Comparison of ENCODE assay signal across 1 cellular context in the genomic region with DNA sequence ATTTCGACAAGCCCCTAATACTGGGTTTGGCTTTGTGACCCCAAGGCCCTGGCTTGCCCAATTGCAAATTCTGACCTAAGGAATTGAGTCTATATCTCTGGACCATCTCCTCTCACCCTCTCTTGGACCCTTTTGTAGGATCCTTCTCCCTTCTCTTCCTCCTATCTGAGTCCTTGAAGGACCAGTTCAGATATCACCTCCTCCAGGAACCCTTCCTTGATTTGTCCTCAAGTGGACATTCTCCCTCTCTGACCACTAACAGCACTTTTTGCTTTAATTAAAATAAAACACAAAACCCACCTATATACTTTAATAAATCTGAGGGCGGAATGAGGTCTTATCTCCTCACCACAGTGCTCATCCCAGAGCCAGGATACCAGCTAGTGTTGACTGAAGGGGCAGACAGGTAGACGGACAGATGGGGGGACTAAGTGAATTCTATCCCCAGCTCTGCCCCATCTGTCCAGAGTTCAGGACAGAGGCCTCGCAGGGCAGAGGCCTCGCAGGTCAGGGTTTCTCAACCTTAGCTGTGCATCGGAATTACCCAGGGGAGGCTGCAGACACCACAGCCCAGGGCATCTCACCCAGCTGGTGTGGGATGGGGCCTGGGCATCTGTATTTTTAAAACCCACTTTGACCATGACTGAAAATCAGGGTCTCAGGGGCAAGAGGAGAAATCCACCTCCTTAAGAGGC.
TF ChIP-seq lines count a peak whose summit lies in the region.

No MANE protein-coding gene starts in this region.

TF ChIP-seq in HepG2, 621 proteins besides CTCF, POLR2A, EP300 and RAD21 (continues in another document):
- TF ChIP-seq TCF12 (IDR thresholded peaks at IDR 0.05): no peak
- TF ChIP-seq TCF12 (CRISPR knock-in tag; IDR thresholded peaks at IDR 0.05): no peak
- TF ChIP-seq ZNF20 (CRISPR knock-in tag; IDR thresholded peaks at IDR 0.05): no peak
- TF ChIP-seq ZHX1 (CRISPR knock-in tag; IDR thresholded peaks at IDR 0.05; ENCODE audit: low read depth): no peak
- TF ChIP-seq, protein P1, sequence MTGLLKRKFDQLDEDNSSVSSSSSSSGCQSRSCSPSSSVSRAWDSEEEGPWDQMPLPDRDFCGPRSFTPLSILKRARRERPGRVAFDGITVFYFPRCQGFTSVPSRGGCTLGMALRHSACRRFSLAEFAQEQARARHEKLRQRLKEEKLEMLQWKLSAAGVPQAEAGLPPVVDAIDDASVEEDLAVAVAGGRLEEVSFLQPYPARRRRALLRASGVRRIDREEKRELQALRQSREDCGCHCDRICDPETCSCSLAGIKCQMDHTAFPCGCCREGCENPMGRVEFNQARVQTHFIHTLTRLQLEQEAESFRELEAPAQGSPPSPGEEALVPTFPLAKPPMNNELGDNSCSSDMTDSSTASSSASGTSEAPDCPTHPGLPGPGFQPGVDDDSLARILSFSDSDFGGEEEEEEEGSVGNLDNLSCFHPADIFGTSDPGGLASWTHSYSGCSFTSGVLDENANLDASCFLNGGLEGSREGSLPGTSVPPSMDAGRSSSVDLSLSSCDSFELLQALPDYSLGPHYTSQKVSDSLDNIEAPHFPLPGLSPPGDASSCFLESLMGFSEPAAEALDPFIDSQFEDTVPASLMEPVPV (CRISPR knock-in tag; IDR thresholded peaks at IDR 0.05): no peak
- no peak for TF ChIP-seq ZNF282 (IDR thresholded peaks at IDR 0.05; ENCODE audit: partially characterized antibody)
- TF ChIP-seq TMF1 (CRISPR knock-in tag; IDR thresholded peaks at IDR 0.05; ENCODE audit: low read depth): no peak
- TF ChIP-seq GABPB1 (CRISPR knock-in tag; IDR thresholded peaks at IDR 0.05): no peak
- TF ChIP-seq SOX5 (CRISPR knock-in tag; IDR thresholded peaks at IDR 0.05; ENCODE audit: borderline replicate concordance): 0 out of 2 replicates have a peak, but pooled peaks have one; percentile 35
- TF ChIP-seq ZNF556 (CRISPR knock-in tag; IDR thresholded peaks at IDR 0.05; ENCODE audit: borderline replicate concordance): no peak
- TF ChIP-seq BRF2 (CRISPR knock-in tag; IDR thresholded peaks at IDR 0.05): no peak
- TF ChIP-seq, protein P2, sequence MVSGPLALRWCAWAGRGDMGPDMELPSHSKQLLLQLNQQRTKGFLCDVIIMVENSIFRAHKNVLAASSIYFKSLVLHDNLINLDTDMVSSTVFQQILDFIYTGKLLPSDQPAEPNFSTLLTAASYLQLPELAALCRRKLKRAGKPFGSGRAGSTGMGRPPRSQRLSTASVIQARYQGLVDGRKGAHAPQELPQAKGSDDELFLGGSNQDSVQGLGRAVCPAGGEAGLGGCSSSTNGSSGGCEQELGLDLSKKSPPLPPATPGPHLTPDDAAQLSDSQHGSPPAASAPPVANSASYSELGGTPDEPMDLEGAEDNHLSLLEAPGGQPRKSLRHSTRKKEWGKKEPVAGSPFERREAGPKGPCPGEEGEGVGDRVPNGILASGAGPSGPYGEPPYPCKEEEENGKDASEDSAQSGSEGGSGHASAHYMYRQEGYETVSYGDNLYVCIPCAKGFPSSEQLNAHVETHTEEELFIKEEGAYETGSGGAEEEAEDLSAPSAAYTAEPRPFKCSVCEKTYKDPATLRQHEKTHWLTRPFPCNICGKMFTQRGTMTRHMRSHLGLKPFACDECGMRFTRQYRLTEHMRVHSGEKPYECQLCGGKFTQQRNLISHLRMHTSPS (CRISPR knock-in tag; IDR thresholded peaks at IDR 0.05; ENCODE audit: low read depth): no peak
- TF ChIP-seq SRY (CRISPR knock-in tag; IDR thresholded peaks at IDR 0.05): no peak
- no peak for TF ChIP-seq RBAK (CRISPR knock-in tag; IDR thresholded peaks at IDR 0.05)
- TF ChIP-seq ZNF564 (CRISPR knock-in tag; IDR thresholded peaks at IDR 0.05): no peak
- TF ChIP-seq, protein P3, sequence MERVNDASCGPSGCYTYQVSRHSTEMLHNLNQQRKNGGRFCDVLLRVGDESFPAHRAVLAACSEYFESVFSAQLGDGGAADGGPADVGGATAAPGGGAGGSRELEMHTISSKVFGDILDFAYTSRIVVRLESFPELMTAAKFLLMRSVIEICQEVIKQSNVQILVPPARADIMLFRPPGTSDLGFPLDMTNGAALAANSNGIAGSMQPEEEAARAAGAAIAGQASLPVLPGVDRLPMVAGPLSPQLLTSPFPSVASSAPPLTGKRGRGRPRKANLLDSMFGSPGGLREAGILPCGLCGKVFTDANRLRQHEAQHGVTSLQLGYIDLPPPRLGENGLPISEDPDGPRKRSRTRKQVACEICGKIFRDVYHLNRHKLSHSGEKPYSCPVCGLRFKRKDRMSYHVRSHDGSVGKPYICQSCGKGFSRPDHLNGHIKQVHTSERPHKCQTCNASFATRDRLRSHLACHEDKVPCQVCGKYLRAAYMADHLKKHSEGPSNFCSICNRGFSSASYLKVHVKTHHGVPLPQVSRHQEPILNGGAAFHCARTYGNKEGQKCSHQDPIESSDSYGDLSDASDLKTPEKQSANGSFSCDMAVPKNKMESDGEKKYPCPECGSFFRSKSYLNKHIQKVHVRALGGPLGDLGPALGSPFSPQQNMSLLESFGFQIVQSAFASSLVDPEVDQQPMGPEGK (CRISPR knock-in tag; IDR thresholded peaks at IDR 0.05): peak; percentile 62
- TF ChIP-seq, protein P4, sequence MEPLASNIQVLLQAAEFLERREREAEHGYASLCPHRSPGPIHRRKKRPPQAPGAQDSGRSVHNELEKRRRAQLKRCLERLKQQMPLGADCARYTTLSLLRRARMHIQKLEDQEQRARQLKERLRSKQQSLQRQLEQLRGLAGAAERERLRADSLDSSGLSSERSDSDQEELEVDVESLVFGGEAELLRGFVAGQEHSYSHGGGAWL (CRISPR knock-in tag; IDR thresholded peaks at IDR 0.05): no peak
- TF ChIP-seq FUBP1 (CRISPR knock-in tag; IDR thresholded peaks at IDR 0.05; ENCODE audit: borderline replicate concordance): no peak
- no peak for TF ChIP-seq THAP11 (CRISPR knock-in tag; IDR thresholded peaks at IDR 0.05)
- peak; percentile 77 for TF ChIP-seq HNF4G (IDR thresholded peaks at IDR 0.05; ENCODE audit: borderline replicate concordance, low read depth, low read length)
- TF ChIP-seq HNF4G (CRISPR knock-in tag; IDR thresholded peaks at IDR 0.05; ENCODE audit: borderline replicate concordance, low read depth): no peak
- TF ChIP-seq ZMAT5 (CRISPR knock-in tag; IDR thresholded peaks at IDR 0.05; ENCODE audit: borderline replicate concordance, low read depth): no peak
- no peak for TF ChIP-seq ZFAT (CRISPR knock-in tag; conservative IDR thresholded peaks at IDR 0.05)
- TF ChIP-seq ZNF318 (CRISPR knock-in tag; IDR thresholded peaks at IDR 0.05): no peak
- no peak for TF ChIP-seq RBFOX2 (IDR thresholded peaks at IDR 0.05; ENCODE audit: low read depth, low read length)
- TF ChIP-seq YEATS2 (CRISPR knock-in tag; IDR thresholded peaks at IDR 0.05; ENCODE audit: borderline replicate concordance): no peak
- TF ChIP-seq GLI4 (CRISPR knock-in tag; IDR thresholded peaks at IDR 0.05; ENCODE audit: borderline replicate concordance): no peak
- no peak for TF ChIP-seq SMYD3 (CRISPR knock-in tag; IDR thresholded peaks at IDR 0.05)
- TF ChIP-seq TIGD3 (CRISPR knock-in tag; IDR thresholded peaks at IDR 0.05; ENCODE audit: borderline replicate concordance): no peak
